ENCODE assay signal across 9 cellular contexts in genomic region chr12:26723379-26724308, GRCh38.
A peak's percentile ranks its signal among the peaks of the same experiment; 100 is the strongest.
DNase-seq lines count a peak whose midpoint lies in the region; ATAC-seq and TF ChIP-seq lines count a peak whose summit lies in the region.
"Had no signal": no experiment of that assay in that cellular context is flagged by ENCODE, and none has a peak within 500 bp of the region (broad histone marks: within the 10 kb centered on the region; RNA-seq: fewer than 3 reads in every experiment).

No MANE protein-coding gene starts in this region.

- no peak overlapping the region for H3K9ac ChIP-seq in adipocyte (ENCODE audit: low read length)

- H3K36me3 Mint-ChIP-seq in stimulated activated naive B cell treated with anti-CD40 and anti-IgM and Interleukin-4, amounts not matched to agents 10 μg/mL and 1 μg/mL and 100 μg/mL, for 72 hours, result peaks cover 2 to 16% of the 10 kb centered on the region in 2 donors

- H3K36me3 ChIP-seq in adipocyte (ENCODE audit: control insufficient read depth, insufficient read depth, low read length, severe bottlenecking) (no peaks in the 10 kb centered on the region), gastrocnemius medialis (no peaks in the 10 kb centered on the region)

- ATAC-seq in HG02642 (IDR thresholded peaks at IDR 0.05; ENCODE audit: poor library complexity, unreplicated experiment), result peak; percentile 52
- ATAC-seq in left ventricle myocardium superior, result peak; percentile 94
- peak; percentile 35 to 48 for ATAC-seq in stimulated activated naive B cell treated with anti-CD40 and anti-IgM and Interleukin-4, amounts not matched to agents 10 μg/mL and 1 μg/mL and 100 μg/mL, for 72 hours (replicated peaks)
- ATAC-seq in GM21786 (IDR thresholded peaks at IDR 0.05; ENCODE audit: unreplicated experiment), result no peak
- ATAC-seq in gastrocnemius medialis, result no peak
- no peak for ATAC-seq in HG03439 (IDR thresholded peaks at IDR 0.05; ENCODE audit: unreplicated experiment)

- TF ChIP-seq POLR2A in gastrocnemius medialis (IDR thresholded peaks at IDR 0.05), result no peak

- H3K4me3 Mint-ChIP-seq in stimulated activated naive B cell treated with anti-CD40 and anti-IgM and Interleukin-4, amounts not matched to agents 10 μg/mL and 1 μg/mL and 100 μg/mL, for 72 hours, result peak overlapping the region in 1 of 2 donors; percentile 55
- H3K4me3 Mint-ChIP-seq: T-helper 1 cell treated with Interleukin-12 subunit alpha and Interleukin-12 subunit beta and Interleukin-4 antibody, amounts not matched to agents 30 μg/mL and 1 μg/mL, for 36 hours had no signal

- no peak for TF ChIP-seq CTCF in gastrocnemius medialis (IDR thresholded peaks at IDR 0.05 in 4 of 5, conservative IDR thresholded peaks at IDR 0.05 in 1 of 5)
- TF ChIP-seq CTCF in GM13977 (IDR thresholded peaks at IDR 0.05; ENCODE audit: extremely low read depth, insufficient read depth, missing control alignments), result no peak

- intact Hi-C loops in left ventricle myocardium superior (cut with micrococcal nuclease) (no loop called here), gastrocnemius medialis (cut with DNase I; ENCODE audit: low total_unique reads) (no loop called here)

- H3K27ac Mint-ChIP-seq in stimulated activated naive B cell treated with anti-CD40 and anti-IgM and Interleukin-4, amounts not matched to agents 10 μg/mL and 1 μg/mL and 100 μg/mL, for 72 hours, result no peak overlapping the region
- H3K27ac Mint-ChIP-seq: T-helper 1 cell treated with Interleukin-12 subunit alpha and Interleukin-12 subunit beta and Interleukin-4 antibody, amounts not matched to agents 30 μg/mL and 1 μg/mL, for 36 hours had no signal

- DNase-seq in adipocyte (ENCODE audit: low read depth) (peak; percentile 31), left ventricle myocardium superior (no peak), gastrocnemius medialis (no peak), GM13977 (ENCODE audit: low spot score) (no peak)
- no peak for DNase-seq in stimulated activated naive B cell treated with anti-CD40 and anti-IgM and Interleukin-4, amounts not matched to agents 10 μg/mL and 1 μg/mL and 100 μg/mL, for 72 hours

- H3K27me3 Mint-ChIP-seq in stimulated activated naive B cell treated with anti-CD40 and anti-IgM and Interleukin-4, amounts not matched to agents 10 μg/mL and 1 μg/mL and 100 μg/mL, for 72 hours, result no peaks in the 10 kb centered on the region

- H3K27me3 ChIP-seq in adipocyte (replicated peaks; ENCODE audit: control insufficient read depth, insufficient read depth, low read length) (no peaks in the 10 kb centered on the region), gastrocnemius medialis (no peaks in the 10 kb centered on the region)

- H3K4me1 ChIP-seq in adipocyte (ENCODE audit: control insufficient read depth, insufficient read depth, low read length) (peaks cover 30% of the 10 kb centered on the region), gastrocnemius medialis (peaks cover 5 to 13% of the 10 kb centered on the region in 2 donors)

- no peaks in the 10 kb centered on the region for H3K9me3 ChIP-seq in adipocyte (ENCODE audit: control insufficient read depth, low read length)
- no peaks in the 10 kb centered on the region for H3K9me3 ChIP-seq in gastrocnemius medialis

- H3K9me3 Mint-ChIP-seq in stimulated activated naive B cell treated with anti-CD40 and anti-IgM and Interleukin-4, amounts not matched to agents 10 μg/mL and 1 μg/mL and 100 μg/mL, for 72 hours, result no peaks in the 10 kb centered on the region
- H3K9me3 Mint-ChIP-seq: T-helper 1 cell treated with Interleukin-12 subunit alpha and Interleukin-12 subunit beta and Interleukin-4 antibody, amounts not matched to agents 30 μg/mL and 1 μg/mL, for 36 hours had no signal

- no peak overlapping the region for H3K27ac ChIP-seq in gastrocnemius medialis

- H3K4me1 Mint-ChIP-seq in stimulated activated naive B cell treated with anti-CD40 and anti-IgM and Interleukin-4, amounts not matched to agents 10 μg/mL and 1 μg/mL and 100 μg/mL, for 72 hours, result peaks cover 26 to 46% of the 10 kb centered on the region in 2 donors

- in situ Hi-C loops in gastrocnemius medialis (cut with MboI; ENCODE audit: low sequenced_read_pairs in 4 of 4) (no loop called here), GM13977 (cut with MboI; ENCODE audit: low pct_unique_long_range_greater_than_20kb, low sequenced_read_pairs, unreplicated experiment) (no loop called here)

- H3K4me3 ChIP-seq in adipocyte (ENCODE audit: low read length), result peak overlapping the region; percentile 32
- no peak overlapping the region for H3K4me3 ChIP-seq in gastrocnemius medialis

Comparison
In these comparisons a context has a peak if more than half of its experiments do, and no peak if none do; other contexts are left out.
1. ATAC-seq: peak in HG02642 (single experiment), left ventricle myocardium superior (single experiment) and stimulated activated naive B cell treated with anti-CD40 and anti-IgM and Interleukin-4, amounts not matched to agents 10 μg/mL and 1 μg/mL and 100 μg/mL, for 72 hours (2 of 2); none in GM21786 (single experiment), gastrocnemius medialis (0 of 2) and HG03439 (single experiment).